ENCODE assay signal across 14 cellular contexts in the genomic region with DNA sequence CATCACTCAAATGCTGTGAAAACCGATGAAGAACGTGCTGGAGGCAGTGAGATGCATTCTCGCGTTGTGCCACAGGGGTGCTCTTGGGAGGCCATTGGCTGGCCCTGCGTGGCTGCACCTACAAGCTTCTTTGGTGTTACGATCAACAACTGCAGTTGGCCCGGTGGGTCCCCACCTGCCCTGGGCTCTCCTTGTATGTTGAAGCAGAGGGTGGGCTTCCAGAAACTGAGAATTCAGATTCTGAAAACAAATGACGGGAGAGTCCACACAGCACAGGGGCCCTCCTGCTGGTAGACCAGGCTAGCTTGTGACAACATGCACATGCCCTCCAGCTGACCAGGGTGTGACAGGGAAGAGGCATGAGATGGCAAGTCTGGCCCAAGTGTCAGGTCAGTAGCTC. TPM values are rescaled to one million over a fixed set of nuclear protein-coding genes. Genes with fewer than 3 reads are reported as not detected.
DNase-seq lines count a peak whose midpoint lies in the region; ATAC-seq and TF ChIP-seq lines count a peak whose summit lies in the region.
"Had no signal": no experiment of that assay in that cellular context is flagged by ENCODE, and none has a peak within 500 bp of the region (broad histone marks: within the 10 kb centered on the region; RNA-seq: fewer than 3 reads in every experiment).

No MANE protein-coding gene starts in this region.

- no peaks in the 10 kb centered on the region for H4K20me1 ChIP-seq in SU-DHL-6 (ENCODE audit: low read depth, low read length)

- H3K9me3 ChIP-seq in SU-DHL-6 (ENCODE audit: insufficient read depth, low read length) = no peaks in the 10 kb centered on the region

- H3K9me3 Mint-ChIP-seq in activated naive CD4-positive, alpha-beta T cell treated with anti-CD3 and anti-CD28 coated beads, Interleukin-2, amount 50 U/mL, for 72 hours = peaks cover 0 to 2% of the 10 kb centered on the region in 2 donors

- no peak overlapping the region for H2AFZ ChIP-seq in SU-DHL-6 (ENCODE audit: low read depth, low read length, severe bottlenecking)

- no peaks in the 10 kb centered on the region for H3K36me3 ChIP-seq in SU-DHL-6 (ENCODE audit: low read length)

- no peak for DNase-seq in AG09309 (ENCODE audit: low read depth)
- peak; percentile 9 for DNase-seq in iPS DF 19.7 (ENCODE audit: low read depth, low spot score)
- DNase-seq in NCI-H1694 (lab: John Stamatoyannopoulos, UW) = no peak
- DNase-seq in HPDE6-E6E7 (ENCODE audit: extremely low spot score) = no peak
- DNase-seq in activated naive CD4-positive, alpha-beta T cell treated with anti-CD3 and anti-CD28 coated beads, Interleukin-2, amount 50 U/mL, for 72 hours (ENCODE audit: low spot score in 2 of 2) = no peak
- DNase-seq: activated T-cell treated with anti-CD3 and anti-CD28 coated beads for 4 hours, kidney glomerular epithelial cell, NCI-H2029 treated with DMSO at 0.1 percent for 48 hours had no signal

- H3K9ac ChIP-seq in SU-DHL-6 (ENCODE audit: low read length) = no peak overlapping the region

- H3K79me2 ChIP-seq in SU-DHL-6 (ENCODE audit: insufficient read depth, low read length) = no peaks in the 10 kb centered on the region

- H3K27ac Mint-ChIP-seq in activated naive CD4-positive, alpha-beta T cell treated with anti-CD3 and anti-CD28 coated beads, Interleukin-2, amount 50 U/mL, for 72 hours = no peak overlapping the region
- H3K27ac Mint-ChIP-seq: nephron; T-helper 2 cell treated with Interferon-gamma antibody and Interleukin-4, amounts not matched to agents 5 μg/mL and 100 μg/mL, for 36 hours had no signal

- no peaks in the 10 kb centered on the region for H3K27me3 ChIP-seq in SU-DHL-6 (ENCODE audit: low read length)

- no peak overlapping the region for H3K27ac ChIP-seq in SU-DHL-6 (ENCODE audit: low read depth, low read length)

- TF ChIP-seq CTCF in AG09309 (IDR thresholded peaks at IDR 0.05; ENCODE audit: control insufficient read depth, insufficient read depth, low read depth, low read length, missing control alignments) (peak; percentile 7), GM12875 (IDR thresholded peaks at IDR 0.05; ENCODE audit: borderline replicate concordance, insufficient read depth, low read depth, low read length) (0 out of 2 replicates have a peak, but pooled peaks have one; percentile 11), SU-DHL-6 (IDR thresholded peaks at IDR 0.05; ENCODE audit: insufficient read depth, low read length, poor library complexity, severe bottlenecking) (peak; percentile 22)

- no peak overlapping the region for H3K4me3 ChIP-seq in AG09309 (ENCODE audit: control insufficient read depth, low read depth, low read length)
- H3K4me3 ChIP-seq in GM12875 (ENCODE audit: low read depth, low read length) = no peak overlapping the region
- H3K4me3 ChIP-seq in SU-DHL-6 (ENCODE audit: insufficient read depth, low read length, poor library complexity, severe bottlenecking) = no peak overlapping the region

- no peaks in the 10 kb centered on the region for H3K9me2 ChIP-seq in SU-DHL-6 (replicated peaks; ENCODE audit: insufficient read depth, low read length)

- no peak overlapping the region for H3K4me2 ChIP-seq in SU-DHL-6 (ENCODE audit: low read depth, low read length, poor library complexity, severe bottlenecking)

- no peaks in the 10 kb centered on the region for H3F3A ChIP-seq in SU-DHL-6 (ENCODE audit: insufficient read depth)

- H3K36me3 Mint-ChIP-seq in activated naive CD4-positive, alpha-beta T cell treated with anti-CD3 and anti-CD28 coated beads, Interleukin-2, amount 50 U/mL, for 72 hours = peaks cover 2 to 3% of the 10 kb centered on the region in 2 donors

- ATAC-seq in GM21737 (IDR thresholded peaks at IDR 0.05; ENCODE audit: unreplicated experiment) = no peak
- ATAC-seq in activated naive CD4-positive, alpha-beta T cell treated with anti-CD3 and anti-CD28 coated beads, Interleukin-2, amount 50 U/mL, for 72 hours = no peak

RNA-seq across cellular contexts. Expression of a gene that starts 23.7 kb away (rescaled TPM):
- total RNA-seq in activated naive CD4-positive, alpha-beta T cell treated with anti-CD3 and anti-CD28 coated beads, Interleukin-2, amount 50 U/mL, for 72 hours = under 1 TPM in 1 of 2 donors, not detected in 1; 0.43 TPM
- total RNA-seq: astrocyte had no signal
